Comparison of ENCODE assay signal across 37 cellular contexts in genomic region chr11:46643986-46644385, GRCh38.
"Had no signal": no experiment of that assay in that cellular context is flagged by ENCODE, and none has a peak within 500 bp of the region (broad histone marks: within the 10 kb centered on the region; RNA-seq: fewer than 3 reads in every experiment).

No MANE protein-coding gene starts in this region.

- H3K27ac Mint-ChIP-seq: activated CD4-positive, alpha-beta memory T cell treated with anti-CD3 and anti-CD28 coated beads for 36 hours; activated CD4-positive, alpha-beta T cell treated with anti-CD3 and anti-CD28 coated beads for 36 hours; activated CD4-positive, alpha-beta T cell treated with anti-CD3 and anti-CD28 coated beads, Interleukin-2, amount 10 ng/mL, durations not matched to agents 24 days and 14 days; activated CD8-positive, alpha-beta memory T cell treated with anti-CD3 and anti-CD28 coated beads, Interleukin-2, amount 10 ng/mL, durations not matched to agents 7 days and 5 days; activated CD8-positive, alpha-beta T cell treated with anti-CD3 and anti-CD28 coated beads, Interleukin-2, amount 10 ng/mL, durations not matched to agents 7 days and 5 days; activated naive CD4-positive, alpha-beta T cell treated with anti-CD3 and anti-CD28 coated beads for 36 hours; activated naive CD8-positive, alpha-beta T cell treated with anti-CD3 and anti-CD28 coated beads, Interleukin-2, amount 50 U/mL, for 24 hours; activated T-helper 1 cell treated with anti-CD3 and anti-CD28 coated beads, Interleukin-12 subunit alpha, Interleukin-12 subunit beta, Interleukin-2, Interleukin-4 antibody, amounts not matched to agents 30 ng/mL and 10 ng/mL and 1 ng/mL, durations not matched to agents 14 hours and 24 hours and 36 hours; activated T-helper 2 cell treated with anti-CD3 and anti-CD28 coated beads, Interferon-gamma antibody, Interleukin-2, Interleukin-4, amounts not matched to agents 10 μg/mL and 5 μg/mL and 100 μg/mL, durations not matched to agents 14 hours and 24 hours and 36 hours; dendritic cell treated with granulocyte-macrophage colony-stimulating factor and Interleukin-4, amounts not matched to agents 40 ng/mL and 50 ng/mL, for 4 days; effector memory CD8-positive, alpha-beta T cell; T-helper 1 cell treated with Interleukin-12 subunit alpha and Interleukin-12 subunit beta and Interleukin-4 antibody, amounts not matched to agents 30 μg/mL and 1 μg/mL, for 36 hours; T-helper 2 cell treated with Interferon-gamma antibody and Interleukin-4, amounts not matched to agents 5 μg/mL and 100 μg/mL, for 36 hours had no signal

- H3K27ac ChIP-seq: adrenal gland, body of pancreas, breast epithelium, cardiac muscle cell, colonic mucosa, esophagus muscularis mucosa, foreskin keratinocyte, gastroesophageal sphincter, heart right ventricle, hepatocyte had no signal

- ATAC-seq: activated CD4-positive, alpha-beta T cell treated with anti-CD3 and anti-CD28 coated beads for 36 hours; activated CD8-positive, alpha-beta memory T cell treated with anti-CD3 and anti-CD28 coated beads, Interleukin-2, amount 10 ng/mL, durations not matched to agents 7 days and 5 days; activated CD8-positive, alpha-beta T cell treated with anti-CD3 and anti-CD28 coated beads, Interleukin-2, amount 10 ng/mL, durations not matched to agents 7 days and 5 days; activated naive CD8-positive, alpha-beta T cell treated with anti-CD3 and anti-CD28 coated beads, Interleukin-2, amount 50 U/mL, for 24 hours; body of pancreas; effector memory CD8-positive, alpha-beta T cell; foreskin keratinocyte; gastroesophageal sphincter; heart right ventricle; T-cell had no signal

- H3K4me2 ChIP-seq: hepatocyte had no signal

- H3K4me3 Mint-ChIP-seq: activated CD4-positive, alpha-beta memory T cell treated with anti-CD3 and anti-CD28 coated beads for 36 hours; activated CD4-positive, alpha-beta T cell treated with anti-CD3 and anti-CD28 coated beads for 36 hours; activated CD4-positive, alpha-beta T cell treated with anti-CD3 and anti-CD28 coated beads, Interleukin-2, amount 10 ng/mL, durations not matched to agents 24 days and 14 days; activated CD8-positive, alpha-beta memory T cell treated with anti-CD3 and anti-CD28 coated beads, Interleukin-2, amount 10 ng/mL, durations not matched to agents 7 days and 5 days; activated CD8-positive, alpha-beta T cell treated with anti-CD3 and anti-CD28 coated beads, Interleukin-2, amount 10 ng/mL, durations not matched to agents 7 days and 5 days; activated naive CD4-positive, alpha-beta T cell treated with anti-CD3 and anti-CD28 coated beads for 36 hours; activated naive CD4-positive, alpha-beta T cell treated with anti-CD3 and anti-CD28 coated beads, Interleukin-2, amount 50 U/mL, for 24 hours; activated naive CD8-positive, alpha-beta T cell treated with anti-CD3 and anti-CD28 coated beads, Interleukin-2, amount 50 U/mL, for 24 hours; activated T-helper 1 cell treated with anti-CD3 and anti-CD28 coated beads, Interleukin-12 subunit alpha, Interleukin-12 subunit beta, Interleukin-2, Interleukin-4 antibody, amounts not matched to agents 30 ng/mL and 10 ng/mL and 1 ng/mL, durations not matched to agents 14 hours and 24 hours and 36 hours; dendritic cell treated with granulocyte-macrophage colony-stimulating factor and Interleukin-4, amounts not matched to agents 40 ng/mL and 50 ng/mL, for 4 days; effector memory CD8-positive, alpha-beta T cell; T-cell; T-helper 1 cell treated with Interleukin-12 subunit alpha and Interleukin-12 subunit beta and Interleukin-4 antibody, amounts not matched to agents 30 μg/mL and 1 μg/mL, for 36 hours; T-helper 2 cell treated with Interferon-gamma antibody and Interleukin-4, amounts not matched to agents 5 μg/mL and 100 μg/mL, for 36 hours had no signal

- H3K27me3 ChIP-seq: adrenal gland, body of pancreas, breast epithelium, cardiac muscle cell, colonic mucosa, esophagus muscularis mucosa, foreskin keratinocyte, gastroesophageal sphincter, heart right ventricle, hepatocyte had no signal

- H3K36me3 ChIP-seq: breast epithelium had no signal

- H3K27me3 Mint-ChIP-seq: activated CD4-positive, alpha-beta memory T cell treated with anti-CD3 and anti-CD28 coated beads for 36 hours; activated CD4-positive, alpha-beta T cell treated with anti-CD3 and anti-CD28 coated beads for 36 hours; activated CD4-positive, alpha-beta T cell treated with anti-CD3 and anti-CD28 coated beads, Interleukin-2, amount 10 ng/mL, durations not matched to agents 24 days and 14 days; activated CD8-positive, alpha-beta memory T cell treated with anti-CD3 and anti-CD28 coated beads, Interleukin-2, amount 10 ng/mL, durations not matched to agents 7 days and 5 days; activated naive CD4-positive, alpha-beta T cell treated with anti-CD3 and anti-CD28 coated beads, Interleukin-2, amount 50 U/mL, for 24 hours; activated naive CD8-positive, alpha-beta T cell treated with anti-CD3 and anti-CD28 coated beads, Interleukin-2, amount 50 U/mL, for 24 hours; dendritic cell treated with granulocyte-macrophage colony-stimulating factor and Interleukin-4, amounts not matched to agents 40 ng/mL and 50 ng/mL, for 4 days; effector memory CD8-positive, alpha-beta T cell; T-cell had no signal

- H3K9me3 Mint-ChIP-seq: activated naive CD4-positive, alpha-beta T cell treated with anti-CD3 and anti-CD28 coated beads for 36 hours; activated naive CD8-positive, alpha-beta T cell treated with anti-CD3 and anti-CD28 coated beads, Interleukin-2, amount 50 U/mL, for 24 hours; effector memory CD8-positive, alpha-beta T cell had no signal

- H3K4me1 ChIP-seq: breast epithelium, colonic mucosa had no signal

- H3K9me3 ChIP-seq: adrenal gland, body of pancreas, breast epithelium, colonic mucosa, esophagus muscularis mucosa, gastroesophageal sphincter, heart right ventricle had no signal

- DNase-seq: activated CD4-positive, alpha-beta memory T cell treated with anti-CD3 and anti-CD28 coated beads for 36 hours; activated CD4-positive, alpha-beta T cell treated with anti-CD3 and anti-CD28 coated beads for 36 hours; activated CD4-positive, alpha-beta T cell treated with anti-CD3 and anti-CD28 coated beads, Interleukin-2, amount 10 ng/mL, durations not matched to agents 24 days and 14 days; activated CD4-positive, CD25-positive, alpha-beta regulatory T cell; activated CD4-positive, CD25-positive, alpha-beta regulatory T cell treated with anti-CD3 and anti-CD28 coated beads, Interleukin-2, amount 50 U/mL, for 72 hours; activated CD8-positive, alpha-beta memory T cell treated with anti-CD3 and anti-CD28 coated beads, Interleukin-2, amount 10 ng/mL, durations not matched to agents 7 days and 5 days; activated CD8-positive, alpha-beta memory T cell treated with anti-CD3 and anti-CD28 coated beads, Interleukin-2, amount 50 U/mL, for 4 hours; activated CD8-positive, alpha-beta T cell treated with anti-CD3 and anti-CD28 coated beads, Interleukin-2, amount 10 ng/mL, durations not matched to agents 7 days and 5 days; activated effector memory CD4-positive, alpha-beta T cell treated with anti-CD3 and anti-CD28 coated beads, Interleukin-2, amount 50 U/mL, for 16 hours; activated naive CD4-positive, alpha-beta T cell treated with anti-CD3 and anti-CD28 coated beads for 36 hours; activated naive CD8-positive, alpha-beta T cell treated with anti-CD3 and anti-CD28 coated beads, Interleukin-2, amount 50 U/mL, for 24 hours; activated T-cell treated with anti-CD3 and anti-CD28 coated beads, Interleukin-2, amount 50 U/mL, for 1 hour; activated T-cell treated with anti-CD3 and anti-CD28 coated beads, Interleukin-2, amount 50 U/mL, for 48 hours; adrenal gland; aorta; body of pancreas; central memory CD4-positive, alpha-beta T cell; cerebellar nuclear complex; colonic mucosa; effector CD4-positive, alpha-beta T cell; effector memory CD8-positive, alpha-beta T cell; erythroblast; foreskin keratinocyte; heart right ventricle; T-cell; T1000 had no signal

- H2AFZ ChIP-seq: hepatocyte had no signal

- H3K4me3 ChIP-seq: adrenal gland, body of pancreas, breast epithelium, cardiac muscle cell, colonic mucosa, esophagus muscularis mucosa, gastroesophageal sphincter, heart right ventricle, hepatocyte had no signal
